In the genomic region with DNA sequence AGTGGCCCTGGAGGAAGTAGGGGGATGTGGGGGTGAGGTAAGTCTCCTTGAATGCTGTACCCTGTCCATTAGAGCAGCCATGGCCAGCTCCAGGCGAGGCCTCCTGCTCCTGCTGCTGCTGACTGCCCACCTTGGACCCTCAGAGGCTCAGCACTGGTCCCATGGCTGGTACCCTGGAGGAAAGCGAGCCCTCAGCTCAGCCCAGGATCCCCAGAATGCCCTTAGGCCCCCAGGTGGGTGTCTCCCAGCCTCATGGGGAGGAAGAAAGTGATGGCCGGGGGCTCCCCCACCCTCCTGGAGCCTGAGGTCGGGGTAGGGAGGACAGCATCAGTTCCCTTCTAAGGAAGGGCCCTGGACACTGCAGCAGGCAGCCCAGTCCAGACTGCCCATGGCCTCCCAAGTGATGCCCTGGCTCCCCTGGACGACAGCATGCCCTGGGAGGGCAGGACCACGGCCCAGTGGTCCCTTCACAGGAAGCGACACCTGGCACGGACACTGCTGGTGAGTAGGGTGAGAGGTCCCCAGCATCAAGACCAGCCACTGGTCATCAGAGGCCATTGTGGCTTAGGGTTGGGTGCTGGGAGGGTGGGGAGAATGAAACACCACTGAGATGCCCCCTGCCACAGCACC, we compare ENCODE assay signal across 2 cellular contexts.
TF ChIP-seq lines count a peak whose summit lies in the region.

No MANE protein-coding gene starts in this region.

TF ChIP-seq in HCT116, 20 proteins besides CTCF, POLR2A, EP300 and RAD21:
- TF ChIP-seq SIN3A (IDR thresholded peaks at IDR 0.05; ENCODE audit: low read depth): no peak
- TF ChIP-seq POLR2AphosphoS5 (IDR thresholded peaks at IDR 0.05; ENCODE audit: low read depth, low read length): no peak

TF ChIP-seq in K562, 482 proteins besides CTCF, POLR2A, EP300 and RAD21:
- peak; percentile 51; the same call in 1 of the 2 replicates for TF ChIP-seq POLR2G (IDR thresholded peaks at IDR 0.05; ENCODE audit: low read depth, low read length)
- TF ChIP-seq, protein P1, sequence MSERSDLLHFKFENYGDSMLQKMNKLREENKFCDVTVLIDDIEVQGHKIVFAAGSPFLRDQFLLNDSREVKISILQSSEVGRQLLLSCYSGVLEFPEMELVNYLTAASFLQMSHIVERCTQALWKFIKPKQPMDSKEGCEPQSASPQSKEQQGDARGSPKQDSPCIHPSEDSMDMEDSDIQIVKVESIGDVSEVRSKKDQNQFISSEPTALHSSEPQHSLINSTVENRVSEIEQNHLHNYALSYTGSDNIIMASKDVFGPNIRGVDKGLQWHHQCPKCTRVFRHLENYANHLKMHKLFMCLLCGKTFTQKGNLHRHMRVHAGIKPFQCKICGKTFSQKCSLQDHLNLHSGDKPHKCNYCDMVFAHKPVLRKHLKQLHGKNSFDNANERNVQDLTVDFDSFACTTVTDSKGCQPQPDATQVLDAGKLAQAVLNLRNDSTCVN (CRISPR knock-in tag; IDR thresholded peaks at IDR 0.05): no peak
